Comparison of ENCODE assay signal across 1 cellular context in genomic region chr18:59706499-59706898, GRCh38.
TF ChIP-seq lines count a peak whose summit lies in the region.

No MANE protein-coding gene starts in this region.

TF ChIP-seq in GM23338, 12 proteins besides CTCF, POLR2A, EP300 and RAD21 (continued from another document):
- no peak for TF ChIP-seq ZNF462 (CRISPR knock-in tag; IDR thresholded peaks at IDR 0.05)
- TF ChIP-seq ZNF114 (CRISPR knock-in tag; IDR thresholded peaks at IDR 0.05) = no peak
- no peak for TF ChIP-seq STAT1 (IDR thresholded peaks at IDR 0.05; ENCODE audit: unreplicated experiment)
- TF ChIP-seq REST (IDR thresholded peaks at IDR 0.05; ENCODE audit: unreplicated experiment) = no peak
- TF ChIP-seq EZH2 (IDR thresholded peaks at IDR 0.05; ENCODE audit: low read depth, unreplicated experiment) = no peak
- no peak for TF ChIP-seq ETS1 (IDR thresholded peaks at IDR 0.05)
